In genomic region chr3:149393355-149394165, GRCh38 we compare ENCODE assay signal across 9 cellular contexts. TPM values are rescaled to one million over a fixed set of nuclear protein-coding genes. Genes with fewer than 3 reads are reported as not detected.
DNase-seq lines count a peak whose midpoint lies in the region; ATAC-seq and TF ChIP-seq lines count a peak whose summit lies in the region.
"Had no signal": no experiment of that assay in that cellular context is flagged by ENCODE, and none has a peak within 500 bp of the region (broad histone marks: within the 10 kb centered on the region; RNA-seq: fewer than 3 reads in every experiment).

No MANE protein-coding gene starts in this region.

- no TSS peak for BruUV-seq in Caco-2 (replicated peaks; lab: Mats Ljungman, UMichigan)

- H3K36me3 ChIP-seq in Caco-2 (ENCODE audit: control insufficient read depth, insufficient read depth, low read length) (no peaks in the 10 kb centered on the region), sigmoid colon (no peaks in the 10 kb centered on the region)

- POLR2A ChIA-PET in Caco-2 (lab: Charles Lee), result no interaction called here

- TF ChIP-seq POLR2A in sigmoid colon (IDR thresholded peaks at IDR 0.05), result no peak

- intact Hi-C loops in Caco-2 (cut with micrococcal nuclease; ENCODE audit: unreplicated experiment) (loop anchor here (1.0 to 10.0 kb wide), 4 partner anchors 8 to 439 kb away; no protein-coding TSS in a partner anchor), left ventricle myocardium superior (cut with micrococcal nuclease) (loop anchor here (5.0 kb wide), 1 partner anchor 89 kb away; no protein-coding TSS in a partner anchor), sigmoid colon (cut with DNase I) (no loop called here)

- 37 to 43% methylated on average over 4 of the region's 4 CpGs for WGBS in sigmoid colon, 2 donors

- no peak overlapping the region for H3K27ac Mint-ChIP-seq in Caco-2 (ENCODE audit: unreplicated experiment)
- no peak overlapping the region for H3K27ac Mint-ChIP-seq in activated naive CD8-positive, alpha-beta T cell treated with anti-CD3 and anti-CD28 coated beads for 36 hours
- no peak overlapping the region for H3K27ac Mint-ChIP-seq in activated T-helper 17 cell treated with anti-CD3 and anti-CD28 coated beads, Interleukin-2, amount 50 U/mL, for 72 hours

- H3K4me1 Mint-ChIP-seq in Caco-2 (ENCODE audit: low read depth, unreplicated experiment), result peaks cover 29% of the 10 kb centered on the region
- no peaks in the 10 kb centered on the region for H3K4me1 Mint-ChIP-seq in activated naive CD8-positive, alpha-beta T cell treated with anti-CD3 and anti-CD28 coated beads for 36 hours
- H3K4me1 Mint-ChIP-seq in activated T-helper 17 cell treated with anti-CD3 and anti-CD28 coated beads, Interleukin-2, amount 50 U/mL, for 72 hours, result no peaks in the 10 kb centered on the region

- H3K4me1 ChIP-seq in Caco-2, result peaks cover 17% of the 10 kb centered on the region
- H3K4me1 ChIP-seq in sigmoid colon, result no peaks in the 10 kb centered on the region

- no peaks in the 10 kb centered on the region for H3K9me3 Mint-ChIP-seq in Caco-2 (ENCODE audit: unreplicated experiment)
- no peaks in the 10 kb centered on the region for H3K9me3 Mint-ChIP-seq in activated naive CD8-positive, alpha-beta T cell treated with anti-CD3 and anti-CD28 coated beads for 36 hours
- H3K9me3 Mint-ChIP-seq in activated T-helper 17 cell treated with anti-CD3 and anti-CD28 coated beads, Interleukin-2, amount 50 U/mL, for 72 hours, result no peaks in the 10 kb centered on the region

- H3K4me3 ChIP-seq in Caco-2 (ENCODE audit: low read depth, low read length), result no peak overlapping the region
- H3K4me3 ChIP-seq in sigmoid colon, result no peak overlapping the region
- H3K4me3 ChIP-seq: skin epidermis had no signal

- H3K27me3 ChIP-seq in Caco-2 (replicated peaks; ENCODE audit: control insufficient read depth, insufficient read depth, low read length), result no peaks in the 10 kb centered on the region
- H3K27me3 ChIP-seq in sigmoid colon, result no peaks in the 10 kb centered on the region

- no peak overlapping the region for H3K27ac ChIP-seq in sigmoid colon

- no peak for TF ChIP-seq EP300 in sigmoid colon (IDR thresholded peaks at IDR 0.05)

- peaks cover 4% of the 10 kb centered on the region for H3K36me3 Mint-ChIP-seq in Caco-2 (ENCODE audit: insufficient read depth, unreplicated experiment)
- H3K36me3 Mint-ChIP-seq in activated naive CD8-positive, alpha-beta T cell treated with anti-CD3 and anti-CD28 coated beads for 36 hours, result no peaks in the 10 kb centered on the region
- no peaks in the 10 kb centered on the region for H3K36me3 Mint-ChIP-seq in activated T-helper 17 cell treated with anti-CD3 and anti-CD28 coated beads, Interleukin-2, amount 50 U/mL, for 72 hours (ENCODE audit: low read depth)

- peaks cover 10% of the 10 kb centered on the region; the same call in 1 of the 2 replicates for H3K9me3 ChIP-seq in Caco-2
- no peaks in the 10 kb centered on the region for H3K9me3 ChIP-seq in sigmoid colon

- no peak overlapping the region for H3K4me3 Mint-ChIP-seq in Caco-2 (ENCODE audit: unreplicated experiment)
- no peak overlapping the region for H3K4me3 Mint-ChIP-seq in activated naive CD8-positive, alpha-beta T cell treated with anti-CD3 and anti-CD28 coated beads for 36 hours
- no peak overlapping the region for H3K4me3 Mint-ChIP-seq in activated T-helper 17 cell treated with anti-CD3 and anti-CD28 coated beads, Interleukin-2, amount 50 U/mL, for 72 hours

- TF ChIP-seq CTCF in Caco-2 (IDR thresholded peaks at IDR 0.05; ENCODE audit: insufficient read depth in 1 of 2, low read depth in 1 of 2, low read length in 1 of 2, severe bottlenecking in 1 of 2, unreplicated experiment in 1 of 2) (peak; percentile 90 to 97), sigmoid colon (IDR thresholded peaks at IDR 0.05) (peak in 3 of 4 experiments; percentile 34 to 61 (median 58))

- CTCF ChIA-PET in Caco-2 (lab: Charles Lee), result no interaction called here

- peak; percentile 97 for ATAC-seq in GM19351 (IDR thresholded peaks at IDR 0.05; ENCODE audit: unreplicated experiment)
- ATAC-seq in HG03432 (IDR thresholded peaks at IDR 0.05; ENCODE audit: unreplicated experiment), result peak; percentile 87
- ATAC-seq in left ventricle myocardium superior, result peak; percentile 78
- ATAC-seq in activated T-helper 17 cell treated with anti-CD3 and anti-CD28 coated beads, Interleukin-2, amount 50 U/mL, for 72 hours (replicated peaks), result no peak

- H3K27me3 Mint-ChIP-seq in Caco-2 (ENCODE audit: insufficient read depth, unreplicated experiment), result no peaks in the 10 kb centered on the region
- H3K27me3 Mint-ChIP-seq in activated naive CD8-positive, alpha-beta T cell treated with anti-CD3 and anti-CD28 coated beads for 36 hours, result no peaks in the 10 kb centered on the region
- peaks cover 6% of the 10 kb centered on the region for H3K27me3 Mint-ChIP-seq in activated T-helper 17 cell treated with anti-CD3 and anti-CD28 coated beads, Interleukin-2, amount 50 U/mL, for 72 hours

- DNase-seq in Caco-2 (peak; percentile 76 to 82), NCI-H526 (lab: John Stamatoyannopoulos, UW) (peak; percentile 77 to 92), left ventricle myocardium superior (peak; percentile 74), sigmoid colon (no peak)
- peak; percentile 28 for DNase-seq in activated naive CD8-positive, alpha-beta T cell treated with anti-CD3 and anti-CD28 coated beads for 36 hours

RNA-seq across cellular contexts. Expression of gene TM4SF1, which starts 16.1 kb away (rescaled TPM):
- total RNA-seq in Caco-2 (2022) (49.2 and 78.3 TPM in 2 replicates), left ventricle myocardium superior (112 TPM), sigmoid colon (10 to 100 TPM; 23.5 to 47.4 (median 33.8) TPM)
- not detected for total RNA-seq in activated naive CD8-positive, alpha-beta T cell treated with anti-CD3 and anti-CD28 coated beads for 36 hours
- polyA plus RNA-seq in sigmoid colon, result 10 to 100 TPM; 18.0 to 76.2 (median 38.4) TPM
- total RNA-seq in activated T-helper 17 cell treated with anti-CD3 and anti-CD28 coated beads, Interleukin-2, amount 50 U/mL, for 72 hours, result under 1 TPM in 1 of 2 donors, not detected in 1; 0.32 TPM

Comparison
In these comparisons a context has a peak if more than half of its experiments do, and no peak if none do; other contexts are left out.
1. RNA of gene TM4SF1, which starts 16.1 kb away (total RNA-seq): 112 TPM in left ventricle myocardium superior (single experiment), 49.2 to 78.3 TPM in Caco-2 and 23.5 to 47.4 TPM in sigmoid colon; 0.32 TPM in activated T-helper 17 cell treated with anti-CD3 and anti-CD28 coated beads, Interleukin-2, amount 50 U/mL, for 72 hours and not detected in activated naive CD8-positive, alpha-beta T cell treated with anti-CD3 and anti-CD28 coated beads for 36 hours; every median in the first group is over 10 times any median in the second.